ENCODE assay signal across 1 cellular context in genomic region chr3:164360078-164360578, GRCh38.
TF ChIP-seq lines count a peak whose summit lies in the region.

No MANE protein-coding gene starts in this region.

TF ChIP-seq in SK-N-SH, 30 proteins besides CTCF, POLR2A, EP300 and RAD21 (continued from another document):
- TF ChIP-seq ZBTB33 (IDR thresholded peaks at IDR 0.05; ENCODE audit: borderline replicate concordance, low read depth) (no peak), ELF1 (IDR thresholded peaks at IDR 0.05) (no peak), MXI1 (IDR thresholded peaks at IDR 0.05; ENCODE audit: low read depth, low read length) (no peak), RFX5 (IDR thresholded peaks at IDR 0.05; ENCODE audit: low read length) (no peak), TCF12 (IDR thresholded peaks at IDR 0.05) (no peak), RXRA (IDR thresholded peaks at IDR 0.05; ENCODE audit: borderline replicate concordance, low read depth) (no peak), FOSL2 (IDR thresholded peaks at IDR 0.05; ENCODE audit: borderline replicate concordance, low read depth) (no peak), USF2 (IDR thresholded peaks at IDR 0.05; ENCODE audit: borderline replicate concordance, low read depth, low read length) (no peak)
